8 cellular contexts compared by ENCODE assay signal in genomic region chr5:139439013-139439903, GRCh38. TPM values are rescaled to one million over a fixed set of nuclear protein-coding genes. Genes with fewer than 3 reads are reported as not detected.
DNase-seq lines count a peak whose midpoint lies in the region; ATAC-seq and TF ChIP-seq lines count a peak whose summit lies in the region.

Gene DNAJC18 (minus strand): TSS chr5:139439525. CDS start chr5:139439445, 80 bp downstream.

- DNase-seq in GM13976 (ENCODE audit: low spot score) (peak; percentile 94), NCI-H1694 (lab: John Stamatoyannopoulos, UW) (peak; percentile 89), T-helper 1 cell (peak; percentile 81 to 91 (median 85)), amniotic epithelial cell (ENCODE audit: low read depth) (peak; percentile 86), heart right ventricle (peak; percentile 94 to 95), posterior cingulate gyrus (peak; percentile 95 to 100 (median 98)), upper lobe of right lung (peak; percentile 98)

- no peak for TF ChIP-seq CTCF in GM13976 (IDR thresholded peaks at IDR 0.05; ENCODE audit: borderline replicate concordance, control extremely low read depth, extremely low read depth, insufficient read depth, missing control alignments)
- no peak for TF ChIP-seq CTCF in heart right ventricle (IDR thresholded peaks at IDR 0.05)
- TF ChIP-seq CTCF in upper lobe of right lung (IDR thresholded peaks at IDR 0.05), result no peak

- peak within 1 kb of the TSS; percentile 47 to 95 (median 78) for H3K4me3 ChIP-seq in heart right ventricle
- peak within 1 kb of the TSS; percentile 99 for H3K4me3 ChIP-seq in upper lobe of right lung

- peak; percentile 88 for ATAC-seq in HG02852 (IDR thresholded peaks at IDR 0.05; ENCODE audit: unreplicated experiment)
- peak; percentile 98 to 99 (median 99) for ATAC-seq in heart right ventricle
- peak; percentile 99 for ATAC-seq in upper lobe of right lung

- H3K4me1 ChIP-seq in heart right ventricle, result peaks cover 0 to 22% (median 12%) of the 10 kb centered on the region in 9 donors
- no peaks in the 10 kb centered on the region for H3K4me1 ChIP-seq in upper lobe of right lung

- intact Hi-C loops in heart right ventricle (cut with DNase I) (loop anchor here in 1 of 10 donors (5.0 kb wide), 1 partner anchor 43 kb away; the partner anchor contains the start of gene STING1), posterior cingulate gyrus (cut with DNase I) (loop anchor here (1.0 to 5.0 kb wide), 2 partner anchors 73 to 122 kb away; partner anchors contain the start of gene UBE2D2), upper lobe of right lung (cut with DNase I) (no loop called here)

- H3K9me3 ChIP-seq in heart right ventricle (no peaks in the 10 kb centered on the region), upper lobe of right lung (no peaks in the 10 kb centered on the region)

- H3K27ac ChIP-seq in heart right ventricle, result peak within 1 kb of the TSS; percentile 85 to 98 (median 92)
- peak within 1 kb of the TSS; percentile 97 for H3K27ac ChIP-seq in upper lobe of right lung

- 3% methylated on average over 49 of the region's 49 CpGs for WGBS in heart right ventricle, 2 donors

- H3K36me3 ChIP-seq in heart right ventricle (peaks cover 0 to 32% (median 9%) of the 10 kb centered on the region in 9 donors), upper lobe of right lung (no peaks in the 10 kb centered on the region)

- in situ Hi-C loops in GM13976 (cut with MboI; ENCODE audit: low sequenced_read_pairs, unreplicated experiment), result no loop called here

- H3K27me3 ChIP-seq in heart right ventricle (no peaks in the 10 kb centered on the region), upper lobe of right lung (no peaks in the 10 kb centered on the region)

RNA-seq across cellular contexts. Expression of gene DNAJC18, which starts in this region (rescaled TPM):
- total RNA-seq in heart right ventricle (10 to 100 TPM in 9 of 10 donors, 1 to 10 TPM in 1; 9.5 to 21.1 (median 14.1) TPM), upper lobe of right lung (11.9 TPM)
- polyA plus RNA-seq in heart right ventricle, result 10 to 100 TPM in 1 of 2 donors, 1 to 10 TPM in 1; 3.4 to 12.7 TPM

Comparison
In these comparisons a context has a peak if more than half of its experiments do, and no peak if none do; other contexts are left out.
1. Peak in every context shown above with its lines: DNase-seq, ATAC-seq, H3K4me3 ChIP-seq and H3K27ac ChIP-seq.